20 cellular contexts compared by ENCODE assay signal in genomic region chr5:180284161-180284560, GRCh38. TPM values are rescaled to one million over a fixed set of nuclear protein-coding genes. Genes with fewer than 3 reads are reported as not detected.
DNase-seq lines count a peak whose midpoint lies in the region; ATAC-seq and TF ChIP-seq lines count a peak whose summit lies in the region.
"Had no signal": no experiment of that assay in that cellular context is flagged by ENCODE, and none has a peak within 500 bp of the region (broad histone marks: within the 10 kb centered on the region; RNA-seq: fewer than 3 reads in every experiment).

No MANE protein-coding gene starts in this region.

- no peak overlapping the region for H2BK12ac ChIP-seq in trophoblast cell (ENCODE audit: low read length)

- H3F3A ChIP-seq in GM23338 (replicated peaks; ENCODE audit: low read depth) = no peaks in the 10 kb centered on the region

- TF ChIP-seq CTCF in GM23338 (conservative IDR thresholded peaks at IDR 0.05; ENCODE audit: low read depth in 2 of 2) (peak in 1 of 2 experiments; percentile 54; a peak in 2 of 4 replicates), RWPE2 (IDR thresholded peaks at IDR 0.05; ENCODE audit: poor library complexity, severe bottlenecking) (no peak), BE2C (IDR thresholded peaks at IDR 0.05; ENCODE audit: low read depth, low read length) (no peak)

- H3K79me2 ChIP-seq in GM23338 (replicated peaks; ENCODE audit: insufficient read depth) = peaks cover 79% of the 10 kb centered on the region
- H3K79me2 ChIP-seq in trophoblast cell (ENCODE audit: control insufficient read depth, insufficient read depth, low read length, poor library complexity) = peaks cover 2% of the 10 kb centered on the region

- H3K4me3 Mint-ChIP-seq in GM23338 = no peak overlapping the region
- H3K4me3 Mint-ChIP-seq: activated naive CD4-positive, alpha-beta T cell treated with anti-CD3 and anti-CD28 coated beads, Interleukin-2, amount 50 U/mL, for 24 hours had no signal

- H3K4me1 ChIP-seq in GM23338 (ENCODE audit: insufficient read depth) (peaks cover 16% of the 10 kb centered on the region), RWPE2 (ENCODE audit: insufficient read depth, poor library complexity, severe bottlenecking) (peaks cover 10% of the 10 kb centered on the region), trophoblast cell (ENCODE audit: control insufficient read depth in 1 of 2, insufficient read depth in 2 of 2, low read length in 2 of 2) (peaks cover 0 to 9% of the 10 kb centered on the region in 2 experiments), BE2C (peaks cover 16% of the 10 kb centered on the region)
- H3K4me1 ChIP-seq: SJSA1, suprapubic skin had no signal

- no peak overlapping the region for H2AK5ac ChIP-seq in trophoblast cell (ENCODE audit: low read length)

- no peaks in the 10 kb centered on the region for H3K9me3 Mint-ChIP-seq in GM23338

- no peak overlapping the region for H2AFZ ChIP-seq in GM23338
- H2AFZ ChIP-seq in trophoblast cell (ENCODE audit: insufficient read depth, low read length, poor library complexity) = no peak overlapping the region

- peaks cover 4% of the 10 kb centered on the region for H3K27me3 Mint-ChIP-seq in GM23338 (ENCODE audit: insufficient read depth, low read depth, poor library complexity)
- H3K27me3 Mint-ChIP-seq: activated naive CD4-positive, alpha-beta T cell treated with anti-CD3 and anti-CD28 coated beads, Interleukin-2, amount 50 U/mL, for 24 hours had no signal

- H4K20me1 ChIP-seq in GM23338 (replicated peaks; ENCODE audit: insufficient read depth) = peaks cover 15% of the 10 kb centered on the region

- H3K4ac ChIP-seq in trophoblast cell (ENCODE audit: low read depth, low read length) = no peak overlapping the region

- H3K36me3 Mint-ChIP-seq in GM23338 (ENCODE audit: low read depth) = peaks cover 43% of the 10 kb centered on the region

- H3K18ac ChIP-seq in trophoblast cell (ENCODE audit: low read length) = peak overlapping the region; percentile 37

- WGBS in trophoblast cell (ENCODE audit: extremely low coverage, insufficient coverage, insufficient read length) = no CpG with 5 or more reads among the region's 10 CpGs

- peaks cover 29% of the 10 kb centered on the region for H3K4me1 Mint-ChIP-seq in GM23338

- no peak overlapping the region for H2BK5ac ChIP-seq in trophoblast cell (ENCODE audit: low read depth, low read length, poor library complexity)

- H3K4me2 ChIP-seq in GM23338 (no peak overlapping the region), trophoblast cell (ENCODE audit: low read length) (no peak overlapping the region)
- H3K4me2 ChIP-seq: KMS-11 had no signal

- H3K36me3 ChIP-seq in GM23338 (ENCODE audit: insufficient read depth) (peaks cover 7% of the 10 kb centered on the region; the same call in 1 of the 2 replicates), RWPE2 (ENCODE audit: low read depth) (peaks cover 60% of the 10 kb centered on the region), trophoblast cell (ENCODE audit: control insufficient read depth in 1 of 2, insufficient read depth in 2 of 2, low read length in 2 of 2) (peaks cover 23 to 29% of the 10 kb centered on the region in 2 experiments), BE2C (peaks cover 55% of the 10 kb centered on the region)

- H3K79me1 ChIP-seq in trophoblast cell (ENCODE audit: low read length) = no peaks in the 10 kb centered on the region

- H3K4me3 ChIP-seq in GM23338 (no peak overlapping the region), RWPE2 (ENCODE audit: severe bottlenecking) (no peak overlapping the region), trophoblast cell (ENCODE audit: low read depth, low read length) (no peak overlapping the region), BE2C (ENCODE audit: low read depth, low read length) (no peak overlapping the region)
- H3K4me3 ChIP-seq: SJSA1, suprapubic skin had no signal

- peak; percentile 94 for ATAC-seq in GM23338
- no peak for ATAC-seq in RWPE2 (ENCODE audit: low read depth)
- ATAC-seq: left lobe of liver had no signal

- H3K9me2 ChIP-seq in GM23338 (ENCODE audit: insufficient read depth) = no peaks in the 10 kb centered on the region

- no peak overlapping the region for H3K23ac ChIP-seq in trophoblast cell (ENCODE audit: low read length)

- H4K91ac ChIP-seq in trophoblast cell (ENCODE audit: low read depth, low read length) = no peak overlapping the region

- H3K9me3 ChIP-seq in RWPE2 (ENCODE audit: severe bottlenecking) = no peaks in the 10 kb centered on the region
- H3K9me3 ChIP-seq in trophoblast cell (ENCODE audit: insufficient read depth, low read depth, low read length) = no peaks in the 10 kb centered on the region
- no peaks in the 10 kb centered on the region; the same call in 1 of the 2 replicates for H3K9me3 ChIP-seq in BE2C
- H3K9me3 ChIP-seq: neutrophil, SJSA1, suprapubic skin had no signal

- peak; percentile 53 for DNase-seq in GM23338 (ENCODE audit: low spot score)
- DNase-seq in RWPE2 (ENCODE audit: low spot score) = peak; percentile 48
- DNase-seq in globus pallidus (ENCODE audit: low spot score) = peak; percentile 75
- no peak for DNase-seq in trophoblast cell
- no peak for DNase-seq in BE2C
- no peak for DNase-seq in amniotic stem cell (lab: John Stamatoyannopoulos, UW)
- DNase-seq in NCI-H2029 treated with DMSO at 0.1 percent for 48 hours (lab: John Stamatoyannopoulos, UW) = no peak
- DNase-seq: brain microvascular endothelial cell; DND-41; foreskin melanocyte; NCI-H1417 treated with DMSO at 0.1 percent for 48 hours; NCI-H2171 treated with DMSO at 0.1 percent for 48 hours; NCI-H748 treated with DMSO at 0.1 percent for 48 hours; stimulated activated CD4-positive, alpha-beta T cell treated with anti-CD3 and anti-CD28 coated beads, Interleukin-12 subunit alpha, Interleukin-12 subunit beta, amount 100 ng/mL, for 4 hours had no signal

- H3K27ac Mint-ChIP-seq in GM23338 = no peak overlapping the region
- H3K27ac Mint-ChIP-seq: activated naive CD4-positive, alpha-beta T cell treated with anti-CD3 and anti-CD28 coated beads, Interleukin-2, amount 50 U/mL, for 24 hours had no signal

- H4K8ac ChIP-seq in trophoblast cell (ENCODE audit: low read depth, low read length) = no peak overlapping the region

- H4K12ac ChIP-seq in trophoblast cell (ENCODE audit: low read depth, low read length) = no peak overlapping the region

- H3K27ac ChIP-seq in GM23338 (ENCODE audit: low read depth) = no peak overlapping the region
- H3K27ac ChIP-seq in RWPE2 (ENCODE audit: poor library complexity, severe bottlenecking) = no peak overlapping the region
- no peak overlapping the region for H3K27ac ChIP-seq in trophoblast cell (ENCODE audit: low read depth, low read length)
- H3K27ac ChIP-seq: brain microvascular endothelial cell, KMS-11, neutrophil, SJSA1, suprapubic skin had no signal

- H3K27me3 ChIP-seq in GM23338 (ENCODE audit: insufficient read depth) (no peaks in the 10 kb centered on the region), RWPE2 (ENCODE audit: insufficient read depth, poor library complexity, severe bottlenecking) (no peaks in the 10 kb centered on the region), trophoblast cell (ENCODE audit: insufficient read depth, low read length) (no peaks in the 10 kb centered on the region), BE2C (no peaks in the 10 kb centered on the region)
- H3K27me3 ChIP-seq: brain microvascular endothelial cell, neutrophil, SJSA1, suprapubic skin had no signal

- no peak overlapping the region for H2BK120ac ChIP-seq in trophoblast cell (ENCODE audit: insufficient read depth, low read length, poor library complexity)

- H3K14ac ChIP-seq in trophoblast cell (ENCODE audit: low read length) = no peak overlapping the region

- H3K9ac ChIP-seq in trophoblast cell (ENCODE audit: low read length) = no peak overlapping the region
- H3K9ac ChIP-seq: KMS-11 had no signal

TF ChIP-seq in GM23338, 12 proteins besides CTCF, POLR2A, EP300 and RAD21 (continues in another document):
- no peak for TF ChIP-seq STAT1 (IDR thresholded peaks at IDR 0.05; ENCODE audit: unreplicated experiment)
- TF ChIP-seq EZH2 (IDR thresholded peaks at IDR 0.05; ENCODE audit: low read depth, unreplicated experiment) = no peak
- TF ChIP-seq REST (IDR thresholded peaks at IDR 0.05; ENCODE audit: unreplicated experiment) = no peak
- TF ChIP-seq CREB1 (CRISPR knock-in tag; IDR thresholded peaks at IDR 0.05; ENCODE audit: low read depth) = no peak
- no peak for TF ChIP-seq ZNF114 (CRISPR knock-in tag; IDR thresholded peaks at IDR 0.05)
- TF ChIP-seq ZNF331 (CRISPR knock-in tag; IDR thresholded peaks at IDR 0.05; ENCODE audit: low read depth) = no peak
- no peak for TF ChIP-seq EZH2phosphoT487 (IDR thresholded peaks at IDR 0.05; ENCODE audit: unreplicated experiment)

RNA-seq across cellular contexts. Expression of gene MAPK9, which starts 7.7 kb away (rescaled TPM):
- total RNA-seq in GM23338 (2014; rRNA removed; shearing (Covaris generic)) = 27.8 and 37.0 TPM in 2 replicates
- polyA plus RNA-seq in GM23338 (2016; fragmentation: Nextera tagmentation; extraction: Ambion mirVana) = 13.6 and 16.8 TPM in 2 replicates
- polyA plus RNA-seq in trophoblast cell (2013) = 35.7 and 36.2 TPM in 2 replicates
- polyA plus RNA-seq in BE2C (2012; ENCODE audit: insufficient read depth, insufficient read length, low read depth) = 36.7 TPM

Comparison
In these comparisons a context has a peak if more than half of its experiments do, and no peak if none do; other contexts are left out.
1. DNase-seq: peak in GM23338 (single experiment), RWPE2 (single experiment) and globus pallidus (single experiment); none in trophoblast cell (0 of 2), BE2C (single experiment), amniotic stem cell (single experiment) and NCI-H2029 treated with DMSO at 0.1 percent for 48 hours (single experiment).